In genomic region chr17:72530409-72530808, GRCh38 we compare ENCODE assay signal across 25 cellular contexts.
"Had no signal": no experiment of that assay in that cellular context is flagged by ENCODE, and none has a peak within 500 bp of the region (broad histone marks: within the 10 kb centered on the region; RNA-seq: fewer than 3 reads in every experiment).

No MANE protein-coding gene starts in this region.

- H3K4me1 ChIP-seq: heart right ventricle, lower lobe of right lung, sigmoid colon, tibial nerve, uterus had no signal

- H3K36me3 ChIP-seq: cardiac muscle cell, heart right ventricle, lower lobe of right lung, sigmoid colon, tibial nerve, uterus had no signal

- H3K9me3 ChIP-seq: lower lobe of right lung, sigmoid colon, uterus had no signal

- H3K4me3 Mint-ChIP-seq: activated naive CD8-positive, alpha-beta T cell treated with anti-CD3 and anti-CD28 coated beads, Interleukin-2, amount 10 ng/mL, durations not matched to agents 7 days and 5 days; naive thymus-derived CD4-positive, alpha-beta T cell; neural crest cell; T-helper 17 cell had no signal

- H3K36me3 Mint-ChIP-seq: activated naive CD8-positive, alpha-beta T cell treated with anti-CD3 and anti-CD28 coated beads, Interleukin-2, amount 10 ng/mL, durations not matched to agents 7 days and 5 days; naive thymus-derived CD4-positive, alpha-beta T cell had no signal

- H3K27ac ChIP-seq: cardiac muscle cell, heart right ventricle, lower lobe of right lung, sigmoid colon, tibial nerve, uterus had no signal

- DNase-seq: activated CD4-positive, alpha-beta T cell treated with anti-CD3 and anti-CD28 coated beads for 4 hours; activated CD4-positive, alpha-beta T cell treated with anti-CD3 and anti-CD28 coated beads, Interleukin-2, amount 50 U/mL, for 48 hours; activated CD4-positive, CD25-positive, alpha-beta regulatory T cell; activated CD8-positive, alpha-beta memory T cell treated with anti-CD3 and anti-CD28 coated beads, Interleukin-2, amount 50 U/mL, for 48 hours; activated naive CD4-positive, alpha-beta T cell treated with Interleukin-2 at 50 U/mL for 16 hours; activated naive CD8-positive, alpha-beta T cell treated with anti-CD3 and anti-CD28 coated beads, Interleukin-2, amount 10 ng/mL, durations not matched to agents 7 days and 5 days; activated T-cell treated with anti-CD3 and anti-CD28 coated beads, Interleukin-2, amount 50 U/mL, for 48 hours; amygdala; dermis blood vessel endothelial cell; effector CD8-positive, alpha-beta T cell; erythroblast; foreskin fibroblast; heart right ventricle; islet precursor cell; left cardiac atrium; lower lobe of right lung; naive thymus-derived CD4-positive, alpha-beta T cell; sigmoid colon; stimulated activated CD4-positive, alpha-beta T cell treated with anti-CD3 and anti-CD28 coated beads, Interleukin-2, amount 100 ng/mL, for 48 hours; stimulated activated naive CD4-positive, alpha-beta T cell treated with Interleukin-2 at 50 U/mL for 16 hours; T-helper 17 cell; uterus had no signal

- H3K4me3 ChIP-seq: cardiac muscle cell, heart right ventricle, lower lobe of right lung, sigmoid colon, tibial nerve, uterus had no signal

- ATAC-seq: heart right ventricle; left cardiac atrium; lower lobe of right lung; naive thymus-derived CD4-positive, alpha-beta T cell; T-helper 17 cell had no signal

- H3K4me1 Mint-ChIP-seq: activated naive CD8-positive, alpha-beta T cell treated with anti-CD3 and anti-CD28 coated beads, Interleukin-2, amount 10 ng/mL, durations not matched to agents 7 days and 5 days had no signal

- H3K27me3 ChIP-seq: cardiac muscle cell, sigmoid colon, tibial nerve, uterus had no signal

- H3K27ac Mint-ChIP-seq: activated naive CD8-positive, alpha-beta T cell treated with anti-CD3 and anti-CD28 coated beads, Interleukin-2, amount 10 ng/mL, durations not matched to agents 7 days and 5 days; naive thymus-derived CD4-positive, alpha-beta T cell; T-helper 17 cell had no signal
